Comparison of ENCODE assay signal across 11 cellular contexts in the genomic region with DNA sequence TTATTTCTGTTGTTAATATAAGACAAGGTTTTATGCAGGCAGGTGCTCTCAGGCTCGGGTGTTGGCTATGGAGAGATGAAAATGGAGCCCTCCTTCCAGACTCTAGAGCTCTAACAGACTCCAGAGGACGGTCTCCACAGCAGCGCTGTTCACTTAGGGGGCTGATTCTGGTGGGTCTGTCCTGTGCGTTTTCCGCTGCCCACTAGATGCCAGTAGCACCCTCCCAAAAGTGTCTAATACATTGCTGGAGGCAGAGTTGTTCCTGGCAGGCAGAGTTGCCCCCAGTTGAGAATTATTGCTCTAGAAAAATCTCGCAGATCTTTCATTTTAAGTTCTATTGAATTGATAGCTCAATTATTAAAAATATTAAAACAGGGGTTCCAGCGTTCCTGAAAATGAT.
DNase-seq lines count a peak whose midpoint lies in the region; ATAC-seq and TF ChIP-seq lines count a peak whose summit lies in the region.
"Had no signal": no experiment of that assay in that cellular context is flagged by ENCODE, and none has a peak within 500 bp of the region (broad histone marks: within the 10 kb centered on the region; RNA-seq: fewer than 3 reads in every experiment).

No MANE protein-coding gene starts in this region.

- peak overlapping the region in 9 of 59 donors; percentile 3 to 31 (median 11) for H3K27ac ChIP-seq in dorsolateral prefrontal cortex

- DNase-seq in ELF-1 (ENCODE audit: low read depth, low spot score) (peak; percentile 24), NAMALWA (ENCODE audit: low spot score) (peak; percentile 23), dorsolateral prefrontal cortex (peak in 2 of 10 donors; percentile 18 to 50), neural crest cell (ENCODE audit: low read depth, low spot score) (no peak), amniotic stem cell (lab: John Stamatoyannopoulos, UW) (no peak), AG08396 (ENCODE audit: low spot score) (no peak)
- DNase-seq: activated CD8-positive, alpha-beta T cell treated with anti-CD3 and anti-CD28 coated beads, Interleukin-2, amount 10 ng/mL, durations not matched to agents 7 days and 5 days; foreskin melanocyte; KG1; OCI-M1 had no signal

- H3K4me3 Mint-ChIP-seq in neural crest cell: no peak overlapping the region
- H3K4me3 Mint-ChIP-seq: activated CD8-positive, alpha-beta T cell treated with anti-CD3 and anti-CD28 coated beads, Interleukin-2, amount 10 ng/mL, durations not matched to agents 7 days and 5 days had no signal

- no peaks in the 10 kb centered on the region for H3K9me3 Mint-ChIP-seq in neural crest cell

- H3K27me3 ChIP-seq in dorsolateral prefrontal cortex: no peaks in the 10 kb centered on the region

- TF ChIP-seq CTCF in dorsolateral prefrontal cortex (IDR thresholded peaks at IDR 0.05 in 54 of 56, conservative IDR thresholded peaks at IDR 0.05 in 2 of 56; ENCODE audit: low read depth in 1 of 56, partially characterized antibody in 56 of 56) (peak in 53 of 56 donors; percentile 10 to 71 (median 49)), neural crest cell (conservative IDR thresholded peaks at IDR 0.05) (peak; percentile 50)

- no peaks in the 10 kb centered on the region for H3K4me1 Mint-ChIP-seq in neural crest cell

- H3K36me3 Mint-ChIP-seq in neural crest cell (ENCODE audit: low read depth): peaks cover 31% of the 10 kb centered on the region

- no peak for ATAC-seq in HG03354 (IDR thresholded peaks at IDR 0.05; ENCODE audit: poor library complexity, severe bottlenecking, unreplicated experiment)
- ATAC-seq: activated CD8-positive, alpha-beta T cell treated with anti-CD3 and anti-CD28 coated beads, Interleukin-2, amount 10 ng/mL, durations not matched to agents 7 days and 5 days had no signal

- intact Hi-C loops in dorsolateral prefrontal cortex (cut with DNase I): loop anchor here (2.0 to 10.0 kb wide), 3 partner anchors 173 to 273 kb away; a partner anchor contains a TSS

- peak overlapping the region; percentile 72 for H3K27ac Mint-ChIP-seq in neural crest cell (ENCODE audit: unreplicated experiment)
- H3K27ac Mint-ChIP-seq: activated CD8-positive, alpha-beta T cell treated with anti-CD3 and anti-CD28 coated beads, Interleukin-2, amount 10 ng/mL, durations not matched to agents 7 days and 5 days had no signal

- H3K27me3 Mint-ChIP-seq in neural crest cell (ENCODE audit: low read depth): no peaks in the 10 kb centered on the region

- H3K4me3 ChIP-seq in dorsolateral prefrontal cortex: no peak overlapping the region

Comparison
In these comparisons a context has a peak if more than half of its experiments do, and no peak if none do; other contexts are left out.
1. DNase-seq: peak in ELF-1 (single experiment) and NAMALWA (single experiment); none in neural crest cell (single experiment), amniotic stem cell (single experiment) and AG08396 (single experiment).